ENCODE assay signal across 8 cellular contexts in genomic region chr10:78407009-78407711, GRCh38.
A peak's percentile ranks its signal among the peaks of the same experiment; 100 is the strongest.
DNase-seq lines count a peak whose midpoint lies in the region; TF ChIP-seq lines count a peak whose summit lies in the region.

No MANE protein-coding gene starts in this region.

- H4K20me1 ChIP-seq in PC-9 (ENCODE audit: insufficient read depth), result no peaks in the 10 kb centered on the region

- H3K27ac Mint-ChIP-seq in activated naive CD4-positive, alpha-beta T cell treated with anti-CD3 and anti-CD28 coated beads, Interleukin-2, amount 50 U/mL, for 24 hours, result no peak overlapping the region
- H3K27ac Mint-ChIP-seq in glutamatergic neuron (ENCODE audit: unreplicated experiment), result peak overlapping the region; percentile 92

- no peak overlapping the region for H2AFZ ChIP-seq in PC-9

- H3K36me3 ChIP-seq in PC-9 (ENCODE audit: low read depth), result no peaks in the 10 kb centered on the region
- no peaks in the 10 kb centered on the region for H3K36me3 ChIP-seq in thymus (ENCODE audit: control insufficient read depth, insufficient read depth)

- H3K9me2 ChIP-seq in PC-9 (ENCODE audit: insufficient read depth), result no peaks in the 10 kb centered on the region

- no peaks in the 10 kb centered on the region for H3K9me3 ChIP-seq in PC-9 (ENCODE audit: insufficient read depth, low read depth)
- H3K9me3 ChIP-seq in thymus (ENCODE audit: control insufficient read depth), result no peaks in the 10 kb centered on the region

- H3K27me3 Mint-ChIP-seq in activated naive CD4-positive, alpha-beta T cell treated with anti-CD3 and anti-CD28 coated beads, Interleukin-2, amount 50 U/mL, for 24 hours, result peaks cover 13% of the 10 kb centered on the region
- H3K27me3 Mint-ChIP-seq in glutamatergic neuron (ENCODE audit: unreplicated experiment), result peaks cover 2% of the 10 kb centered on the region

- no peaks in the 10 kb centered on the region for H3K4me1 ChIP-seq in PC-9 (replicated peaks; ENCODE audit: insufficient read depth)
- H3K4me1 ChIP-seq in thymus (ENCODE audit: control insufficient read depth, insufficient read depth, low read length), result no peaks in the 10 kb centered on the region

- POLR2A ChIA-PET in PC-9 (lab: Charles Lee; ENCODE audit: unreplicated experiment), result no interaction called here

- peak overlapping the region; percentile 59 for H3K4me2 ChIP-seq in PC-9

- H3F3A ChIP-seq in PC-9 (ENCODE audit: insufficient read depth, low read depth), result no peaks in the 10 kb centered on the region

- intact Hi-C loops in PC-9 (cut with micrococcal nuclease; ENCODE audit: unreplicated experiment), result loop anchor here (1.0 kb wide), 1 partner anchor 25 kb away; no protein-coding TSS in a partner anchor

- H3K9me3 Mint-ChIP-seq in activated naive CD4-positive, alpha-beta T cell treated with anti-CD3 and anti-CD28 coated beads, Interleukin-2, amount 50 U/mL, for 24 hours, result no peaks in the 10 kb centered on the region
- H3K9me3 Mint-ChIP-seq in glutamatergic neuron (ENCODE audit: unreplicated experiment), result peaks cover 6% of the 10 kb centered on the region

- H3K4me3 Mint-ChIP-seq in activated naive CD4-positive, alpha-beta T cell treated with anti-CD3 and anti-CD28 coated beads, Interleukin-2, amount 50 U/mL, for 24 hours, result peak overlapping the region; percentile 82
- peak overlapping the region; percentile 96 for H3K4me3 Mint-ChIP-seq in glutamatergic neuron (ENCODE audit: unreplicated experiment)

- no peaks in the 10 kb centered on the region for H3K36me3 Mint-ChIP-seq in activated naive CD4-positive, alpha-beta T cell treated with anti-CD3 and anti-CD28 coated beads, Interleukin-2, amount 50 U/mL, for 24 hours
- H3K36me3 Mint-ChIP-seq in glutamatergic neuron (ENCODE audit: unreplicated experiment), result no peaks in the 10 kb centered on the region

- H3K27me3 ChIP-seq in PC-9 (ENCODE audit: insufficient read depth, low read depth), result peaks cover 47% of the 10 kb centered on the region; the same call in 1 of the 2 replicates
- H3K27me3 ChIP-seq in thymus (ENCODE audit: control insufficient read depth, insufficient read depth), result no peaks in the 10 kb centered on the region

- 22% methylated on average over 20 of the region's 20 CpGs for WGBS in thymus

- H3K4me3 ChIP-seq in PC-9 (peak overlapping the region; percentile 36; the same call in 1 of the 2 replicates), thymus (ENCODE audit: low read length) (peak overlapping the region; percentile 8)

- no peak overlapping the region for H3K27ac ChIP-seq in PC-9
- no peak overlapping the region for H3K27ac ChIP-seq in thymus (ENCODE audit: low read depth)

- DNase-seq in Daoy (ENCODE audit: low read depth), result peak; percentile 87
- DNase-seq in HT1080 (ENCODE audit: low read depth), result peak; percentile 53
- peak; percentile 68 to 70 for DNase-seq in PC-9
- DNase-seq in glutamatergic neuron, result peak; percentile 92
- DNase-seq in occipital lobe (lab: John Stamatoyannopoulos, UW), result peak; percentile 88
- no peak for DNase-seq in 8988T

- H3K79me2 ChIP-seq in PC-9 (ENCODE audit: low read depth), result no peaks in the 10 kb centered on the region

- peaks cover 8% of the 10 kb centered on the region for H3K4me1 Mint-ChIP-seq in activated naive CD4-positive, alpha-beta T cell treated with anti-CD3 and anti-CD28 coated beads, Interleukin-2, amount 50 U/mL, for 24 hours
- peaks cover 17% of the 10 kb centered on the region for H3K4me1 Mint-ChIP-seq in glutamatergic neuron (ENCODE audit: low read depth, unreplicated experiment)

- BruUV-seq in PC-9 (replicated peaks; lab: Mats Ljungman, UMichigan), result no TSS peak

- TF ChIP-seq CTCF in PC-9 (conservative IDR thresholded peaks at IDR 0.05) (no peak), glutamatergic neuron (IDR thresholded peaks at IDR 0.05; ENCODE audit: partially characterized antibody, unreplicated experiment) (no peak)

- CTCF ChIA-PET in PC-9 (lab: Charles Lee), result interaction anchor here (0.5 to 0.6 kb wide), 2 partner anchors 49 to 795 kb away, joined by 3 to 4 read pairs; no protein-coding TSS in a partner anchor
